In the genomic region with DNA sequence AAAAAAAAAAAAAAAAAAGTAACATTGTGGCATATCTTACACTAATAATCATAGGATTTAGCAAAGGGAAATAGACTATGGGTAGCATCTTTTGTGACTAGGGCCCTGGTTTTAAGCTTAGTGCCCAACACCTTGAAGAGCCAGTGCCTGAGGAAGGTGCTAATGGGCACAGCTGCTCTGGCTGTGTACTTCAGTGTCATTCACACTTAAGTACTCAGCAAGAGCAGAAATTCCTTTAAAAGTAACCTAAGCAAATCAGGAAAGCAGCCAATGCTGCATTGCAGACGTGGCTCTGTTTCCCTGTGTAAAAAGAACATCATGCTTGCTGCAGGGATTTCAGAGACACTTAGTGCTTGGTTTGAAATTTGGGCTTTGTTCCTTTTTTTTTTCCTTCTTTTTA, we compare ENCODE assay signal across 1 cellular context.
TF ChIP-seq lines count a peak whose summit lies in the region.

No MANE protein-coding gene starts in this region.

TF ChIP-seq in A549, 52 proteins besides CTCF, POLR2A, EP300 and RAD21 (continued from another document):
- TF ChIP-seq RCOR1 (IDR thresholded peaks at IDR 0.05; ENCODE audit: low read depth, low read length) (no peak), ESRRA (IDR thresholded peaks at IDR 0.05; ENCODE audit: borderline replicate concordance, low read length) (no peak), BHLHE40 (IDR thresholded peaks at IDR 0.05; ENCODE audit: low read depth, low read length) (no peak)
- TF ChIP-seq, protein P1, sequence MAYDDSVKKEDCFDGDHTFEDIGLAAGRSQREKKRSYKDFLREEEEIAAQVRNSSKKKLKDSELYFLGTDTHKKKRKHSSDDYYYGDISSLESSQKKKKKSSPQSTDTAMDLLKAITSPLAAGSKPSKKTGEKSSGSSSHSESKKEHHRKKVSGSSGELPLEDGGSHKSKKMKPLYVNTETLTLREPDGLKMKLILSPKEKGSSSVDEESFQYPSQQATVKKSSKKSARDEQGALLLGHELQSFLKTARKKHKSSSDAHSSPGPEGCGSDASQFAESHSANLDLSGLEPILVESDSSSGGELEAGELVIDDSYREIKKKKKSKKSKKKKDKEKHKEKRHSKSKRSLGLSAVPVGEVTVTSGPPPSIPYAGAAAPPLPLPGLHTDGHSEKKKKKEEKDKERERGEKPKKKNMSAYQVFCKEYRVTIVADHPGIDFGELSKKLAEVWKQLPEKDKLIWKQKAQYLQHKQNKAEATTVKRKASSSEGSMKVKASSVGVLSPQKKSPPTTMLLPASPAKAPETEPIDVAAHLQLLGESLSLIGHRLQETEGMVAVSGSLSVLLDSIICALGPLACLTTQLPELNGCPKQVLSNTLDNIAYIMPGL (CRISPR knock-in tag; IDR thresholded peaks at IDR 0.05; ENCODE audit: borderline replicate concordance), result no peak
TF ChIP-seq in A549: peak in this region for 0.
